Comparison of ENCODE assay signal across 15 cellular contexts in the genomic region with DNA sequence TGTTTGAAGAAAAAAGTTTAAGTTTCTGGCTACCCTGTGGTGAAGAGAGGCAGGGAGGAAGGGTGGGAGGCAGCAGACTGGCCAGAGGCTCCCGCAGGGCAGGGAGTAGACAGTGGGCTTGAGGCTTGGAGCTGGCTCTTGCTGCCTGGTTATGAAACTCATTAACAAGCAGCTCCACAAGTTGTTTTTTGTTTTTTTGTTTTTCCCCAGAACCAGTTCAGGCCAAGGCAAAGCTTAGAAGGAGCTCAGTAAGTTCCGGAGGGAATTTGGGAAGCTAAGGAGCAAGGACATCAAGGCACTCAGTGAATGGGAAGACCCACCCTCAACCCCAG. TPM values are rescaled to one million over a fixed set of nuclear protein-coding genes. Genes with fewer than 3 reads are reported as not detected.
A peak's percentile ranks its signal among the peaks of the same experiment; 100 is the strongest.
DNase-seq lines count a peak whose midpoint lies in the region; ATAC-seq, FAIRE-seq and TF ChIP-seq lines count a peak whose summit lies in the region.
"Had no signal": no experiment of that assay in that cellular context is flagged by ENCODE, and none has a peak within 500 bp of the region (broad histone marks: within the 10 kb centered on the region; RNA-seq: fewer than 3 reads in every experiment).

No MANE protein-coding gene starts in this region.

- 19 to 46% methylated on average over 2 of the region's 2 CpGs for WGBS in endodermal cell (ENCODE audit: insufficient coverage in 1 of 2, insufficient read length in 1 of 2), 2 experiments

- H3K4me1 Mint-ChIP-seq in endodermal cell (peaks cover 22% of the 10 kb centered on the region), mesothelial cell of epicardium (peaks cover 35% of the 10 kb centered on the region)

- H3K27me3 Mint-ChIP-seq in endodermal cell (ENCODE audit: insufficient read depth) (peaks cover 59% of the 10 kb centered on the region), mesothelial cell of epicardium (ENCODE audit: low read depth) (peaks cover 63% of the 10 kb centered on the region)

- H3K4me3 Mint-ChIP-seq in endodermal cell (peak overlapping the region; percentile 0), mesothelial cell of epicardium (peak overlapping the region; percentile 46)
- H3K4me3 Mint-ChIP-seq: activated CD4-positive, alpha-beta T cell treated with anti-CD3 and anti-CD28 coated beads, Interleukin-2, amount 10 ng/mL, durations not matched to agents 24 days and 14 days; activated T-cell treated with anti-CD3 and anti-CD28 coated beads, Interleukin-2, amount 50 U/mL, for 72 hours; T-helper 17 cell had no signal

- TF ChIP-seq POLR2A in H54 (IDR thresholded peaks at IDR 0.05; ENCODE audit: low read depth, low read length), result no peak

- H3K4me3 ChIP-seq in HUES6 (ENCODE audit: low read depth, low read length), result 0 out of 2 replicates have a peak overlapping the region, but pooled peaks have one; percentile 5
- no peak overlapping the region for H3K4me3 ChIP-seq in endodermal cell (ENCODE audit: low read length)

- no peak for FAIRE-seq in H54 (lab: Jason Lieb, UNC)
- FAIRE-seq: HTR-8/SVneo had no signal

- no peaks in the 10 kb centered on the region for H3K9me3 Mint-ChIP-seq in endodermal cell
- no peaks in the 10 kb centered on the region for H3K9me3 Mint-ChIP-seq in mesothelial cell of epicardium
- H3K9me3 Mint-ChIP-seq: activated CD4-positive, alpha-beta T cell treated with anti-CD3 and anti-CD28 coated beads, Interleukin-2, amount 10 ng/mL, durations not matched to agents 24 days and 14 days; activated T-cell treated with anti-CD3 and anti-CD28 coated beads, Interleukin-2, amount 50 U/mL, for 72 hours had no signal

- H3K27ac ChIP-seq in HUES6 (ENCODE audit: low read depth, low read length) (no peak overlapping the region), endodermal cell (ENCODE audit: low read depth, low read length) (peak overlapping the region; percentile 12), substantia nigra (ENCODE audit: low read depth, low read length, poor library complexity, severe bottlenecking) (peak overlapping the region; percentile 89)

- TF ChIP-seq CTCF in endodermal cell (conservative IDR thresholded peaks at IDR 0.05) (no peak), mesothelial cell of epicardium (IDR thresholded peaks at IDR 0.05; ENCODE audit: unreplicated experiment) (no peak)

- peak overlapping the region; percentile 39 for H3K27ac Mint-ChIP-seq in endodermal cell
- H3K27ac Mint-ChIP-seq in mesothelial cell of epicardium, result peak overlapping the region; percentile 64
- H3K27ac Mint-ChIP-seq: activated CD4-positive, alpha-beta T cell treated with anti-CD3 and anti-CD28 coated beads, Interleukin-2, amount 10 ng/mL, durations not matched to agents 24 days and 14 days; activated T-cell treated with anti-CD3 and anti-CD28 coated beads, Interleukin-2, amount 50 U/mL, for 72 hours; T-helper 17 cell had no signal

- H3K36me3 ChIP-seq in HUES6 (ENCODE audit: control insufficient read depth, insufficient read depth, low read length) (peaks cover 10% of the 10 kb centered on the region; the same call in 1 of the 2 replicates), endodermal cell (ENCODE audit: control insufficient read depth, insufficient read depth, low read length) (no peaks in the 10 kb centered on the region)

- no peak for ATAC-seq in GM18870 (IDR thresholded peaks at IDR 0.05; ENCODE audit: unreplicated experiment)
- ATAC-seq in HG02763 (IDR thresholded peaks at IDR 0.05; ENCODE audit: unreplicated experiment), result no peak
- no peak for ATAC-seq in HG02840 (IDR thresholded peaks at IDR 0.05; ENCODE audit: low FRiP score, unreplicated experiment)
- ATAC-seq: activated T-cell treated with anti-CD3 and anti-CD28 coated beads, Interleukin-2, amount 50 U/mL, for 72 hours; T-helper 17 cell had no signal

- DNase-seq in endodermal cell, result no peak
- no peak for DNase-seq in mesothelial cell of epicardium (ENCODE audit: low spot score in 2 of 2, unreplicated experiment in 2 of 2)
- no peak for DNase-seq in substantia nigra (lab: John Stamatoyannopoulos, UW)
- no peak for DNase-seq in H54 (ENCODE audit: insufficient read length, low spot score)
- DNase-seq: activated CD4-positive, alpha-beta T cell treated with anti-CD3 and anti-CD28 coated beads, Interleukin-2, amount 10 ng/mL, durations not matched to agents 24 days and 14 days; activated T-cell treated with anti-CD3 and anti-CD28 coated beads, Interleukin-2, amount 50 U/mL, for 72 hours; GF-D8; NCI-H2107; stimulated activated CD4-positive, alpha-beta T cell treated with anti-CD3 and anti-CD28 coated beads, Interleukin-2, amount 100 ng/mL, for 48 hours; T-helper 17 cell had no signal

- H3K27me3 ChIP-seq in HUES6 (ENCODE audit: control insufficient read depth, insufficient read depth, low read length), result peaks cover 78% of the 10 kb centered on the region
- H3K27me3 ChIP-seq in endodermal cell (ENCODE audit: control insufficient read depth, insufficient read depth, low read length, poor library complexity, severe bottlenecking), result peaks cover 71% of the 10 kb centered on the region

- H3K4me1 ChIP-seq in HUES6 (ENCODE audit: control insufficient read depth, insufficient read depth, low read length) (peaks cover 25% of the 10 kb centered on the region), endodermal cell (ENCODE audit: control insufficient read depth, insufficient read depth, low read length) (peaks cover 16% of the 10 kb centered on the region)

- H3K9me3 ChIP-seq in HUES6 (ENCODE audit: control insufficient read depth, insufficient read depth, low read depth, low read length), result no peaks in the 10 kb centered on the region
- no peaks in the 10 kb centered on the region for H3K9me3 ChIP-seq in endodermal cell (ENCODE audit: control insufficient read depth, low read length)

- no peak overlapping the region for H3K9ac ChIP-seq in HUES6 (ENCODE audit: low read length)
- H3K9ac ChIP-seq in endodermal cell (ENCODE audit: extremely low read depth, low read length, poor library complexity, severe bottlenecking), result no peak overlapping the region

- H3K36me3 Mint-ChIP-seq in endodermal cell (ENCODE audit: low read depth) (peaks cover 10% of the 10 kb centered on the region), mesothelial cell of epicardium (no peaks in the 10 kb centered on the region)

RNA-seq across cellular contexts. Expression of gene DLL1, which starts 4.0 kb away (rescaled TPM):
- total RNA-seq in endodermal cell, result 1 to 10 TPM; 3.1 to 3.6 TPM
- polyA plus RNA-seq in endodermal cell (2013, experiment 1 of 2), result 79.0 TPM
- polyA plus RNA-seq in endodermal cell (2013, experiment 2 of 2), result 59.5 TPM
- total RNA-seq in mesothelial cell of epicardium, result 2.6 to 4.8 TPM (median 3.6 TPM) in 3 replicates
- total RNA-seq: activated CD4-positive, alpha-beta T cell treated with anti-CD3 and anti-CD28 coated beads, Interleukin-2, amount 10 ng/mL, durations not matched to agents 24 days and 14 days had no signal

RNA-seq across cellular contexts. Expression of gene FAM120B, which starts 19.7 kb away (rescaled TPM):
- total RNA-seq in endodermal cell, result 10 to 100 TPM; 25.7 to 27.5 TPM
- 21.6 TPM for polyA plus RNA-seq in endodermal cell (2013, experiment 1 of 2)
- polyA plus RNA-seq in endodermal cell (2013, experiment 2 of 2), result 20.5 TPM
- total RNA-seq in mesothelial cell of epicardium, result 43.3 to 44.6 TPM (median 44.1 TPM) in 3 replicates
